Comparison of ENCODE assay signal across 1 cellular context in the genomic region with DNA sequence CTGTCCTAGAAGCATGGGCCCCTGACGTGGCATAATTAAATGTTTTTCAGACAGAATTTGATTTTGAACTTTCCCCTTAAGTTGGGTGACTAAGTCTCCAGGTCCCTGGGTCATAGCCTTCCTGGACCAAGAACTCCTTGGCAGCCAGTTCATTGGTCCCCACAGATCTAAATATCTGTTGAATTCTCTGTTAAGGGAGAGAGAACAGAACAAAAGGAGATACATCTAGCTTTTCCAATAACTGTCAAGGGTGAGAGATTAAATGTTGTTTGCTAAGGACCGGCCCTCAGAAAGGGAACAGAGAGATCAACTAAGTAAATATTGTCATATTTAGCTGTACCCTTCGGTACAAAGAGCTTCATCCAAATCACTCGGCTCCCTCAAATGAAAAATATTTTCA.
TF ChIP-seq lines count a peak whose summit lies in the region.

No MANE protein-coding gene starts in this region.

TF ChIP-seq in HepG2, 621 proteins besides CTCF, POLR2A, EP300 and RAD21 (continued from another document and continues in another):
- no peak for TF ChIP-seq MED13 (CRISPR knock-in tag; IDR thresholded peaks at IDR 0.05)
- TF ChIP-seq ONECUT2 (CRISPR knock-in tag; IDR thresholded peaks at IDR 0.05) = peak; percentile 77
- 0 out of 2 replicates have a peak, but pooled peaks have one; percentile 30 for TF ChIP-seq SAP130 (CRISPR knock-in tag; IDR thresholded peaks at IDR 0.05; ENCODE audit: low read depth)
- TF ChIP-seq PAX8 (CRISPR knock-in tag; IDR thresholded peaks at IDR 0.05; ENCODE audit: borderline replicate concordance) = no peak
- TF ChIP-seq FOXP1 (IDR thresholded peaks at IDR 0.05) = no peak
- TF ChIP-seq FOXP1 (CRISPR knock-in tag; IDR thresholded peaks at IDR 0.05) = peak; percentile 56; the same call in 1 of the 2 replicates
- no peak for TF ChIP-seq ASH2L (IDR thresholded peaks at IDR 0.05; ENCODE audit: insufficient read length, low read depth, low read length)
- no peak for TF ChIP-seq JUN (CRISPR knock-in tag; IDR thresholded peaks at IDR 0.05)
- TF ChIP-seq CBFB (CRISPR knock-in tag; IDR thresholded peaks at IDR 0.05) = no peak
- TF ChIP-seq, protein P1, sequence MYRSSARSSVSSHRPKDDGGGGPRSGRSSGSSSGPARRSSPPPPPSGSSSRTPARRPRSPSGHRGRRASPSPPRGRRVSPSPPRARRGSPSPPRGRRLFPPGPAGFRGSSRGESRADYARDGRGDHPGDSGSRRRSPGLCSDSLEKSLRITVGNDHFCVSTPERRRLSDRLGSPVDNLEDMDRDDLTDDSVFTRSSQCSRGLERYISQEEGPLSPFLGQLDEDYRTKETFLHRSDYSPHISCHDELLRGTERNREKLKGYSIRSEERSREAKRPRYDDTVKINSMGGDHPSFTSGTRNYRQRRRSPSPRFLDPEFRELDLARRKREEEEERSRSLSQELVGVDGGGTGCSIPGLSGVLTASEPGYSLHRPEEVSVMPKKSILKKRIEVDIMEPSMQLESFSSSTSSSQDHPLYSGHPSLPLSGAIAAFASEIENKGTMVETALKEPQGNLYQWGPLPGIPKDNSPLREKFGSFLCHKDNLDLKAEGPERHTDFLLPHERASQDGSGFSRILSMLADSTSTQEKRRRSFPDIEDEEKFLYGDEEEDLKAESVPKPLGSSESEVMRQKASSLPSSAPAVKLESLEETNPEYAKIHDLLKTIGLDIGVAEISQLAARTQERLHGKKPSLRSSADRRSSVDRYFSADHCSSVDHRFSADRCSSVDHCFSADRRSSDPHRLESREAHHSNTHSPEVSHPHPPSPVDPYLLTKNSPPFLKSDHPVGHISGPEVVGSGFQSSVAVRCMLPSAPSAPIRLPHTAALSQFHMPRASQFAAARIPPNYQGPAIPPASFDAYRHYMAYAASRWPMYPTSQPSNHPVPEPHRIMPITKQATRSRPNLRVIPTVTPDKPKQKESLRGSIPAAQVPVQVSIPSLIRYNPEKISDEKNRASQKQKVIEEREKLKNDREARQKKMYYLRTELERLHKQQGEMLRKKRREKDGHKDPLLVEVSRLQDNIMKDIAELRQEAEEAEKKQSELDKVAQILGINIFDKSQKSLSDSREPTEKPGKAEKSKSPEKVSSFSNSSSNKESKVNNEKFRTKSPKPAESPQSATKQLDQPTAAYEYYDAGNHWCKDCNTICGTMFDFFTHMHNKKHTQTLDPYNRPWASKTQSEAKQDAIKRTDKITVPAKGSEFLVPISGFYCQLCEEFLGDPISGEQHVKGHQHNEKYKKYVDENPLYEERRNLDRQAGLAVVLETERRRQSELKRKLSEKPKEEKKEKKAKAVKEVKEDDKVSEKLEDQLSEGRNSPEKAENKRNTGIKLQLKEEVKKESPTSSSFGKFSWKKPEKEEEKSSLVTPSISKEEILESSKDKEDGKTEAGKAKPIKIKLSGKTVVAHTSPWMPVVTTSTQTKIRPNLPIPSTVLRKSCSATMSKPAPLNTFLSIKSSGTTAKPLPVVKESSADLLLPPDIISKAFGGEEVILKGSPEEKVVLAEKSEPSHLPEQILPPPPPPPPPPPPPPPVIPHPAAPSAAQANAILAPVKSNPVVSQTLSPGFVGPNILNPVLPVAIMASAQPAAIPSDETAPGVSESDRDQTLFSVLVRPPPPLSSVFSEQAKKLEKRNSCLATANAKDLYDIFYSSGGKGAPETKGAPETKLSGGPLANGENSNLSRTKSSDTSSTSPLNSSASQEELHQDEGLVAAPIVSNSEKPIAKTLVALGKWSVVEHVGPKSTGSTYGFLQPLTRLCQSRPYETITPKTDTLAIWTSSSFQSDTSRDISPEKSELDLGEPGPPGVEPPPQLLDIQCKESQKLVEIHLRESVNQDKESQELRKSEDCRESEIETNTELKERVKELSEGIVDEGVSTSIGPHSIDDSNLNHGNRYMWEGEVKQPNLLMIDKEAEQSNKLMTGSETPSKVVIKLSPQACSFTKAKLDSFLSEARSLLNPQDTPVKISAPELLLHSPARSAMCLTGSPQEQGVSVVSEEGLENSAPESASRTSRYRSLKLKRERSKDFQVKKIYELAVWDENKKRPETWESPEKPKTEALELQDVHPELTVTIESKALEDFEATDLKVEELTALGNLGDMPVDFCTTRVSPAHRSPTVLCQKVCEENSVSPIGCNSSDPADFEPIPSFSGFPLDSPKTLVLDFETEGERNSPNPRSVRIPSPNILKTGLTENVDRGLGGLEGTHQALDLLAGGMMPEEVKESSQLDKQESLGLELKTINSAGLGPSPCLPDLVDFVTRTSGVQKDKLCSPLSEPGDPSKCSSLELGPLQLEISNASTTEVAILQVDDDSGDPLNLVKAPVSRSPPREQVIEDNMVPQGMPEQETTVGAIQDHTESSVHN (CRISPR knock-in tag; IDR thresholded peaks at IDR 0.05) = no peak
- TF ChIP-seq HOXA7 (CRISPR knock-in tag; IDR thresholded peaks at IDR 0.05) = no peak
- no peak for TF ChIP-seq ZNF484 (CRISPR knock-in tag; IDR thresholded peaks at IDR 0.05; ENCODE audit: borderline replicate concordance, low read depth)
- TF ChIP-seq PPARG (CRISPR knock-in tag; conservative IDR thresholded peaks at IDR 0.05) = peak; percentile 64
- no peak for TF ChIP-seq SRF (IDR thresholded peaks at IDR 0.05; ENCODE audit: low read depth, low read length)
- TF ChIP-seq, protein P2, sequence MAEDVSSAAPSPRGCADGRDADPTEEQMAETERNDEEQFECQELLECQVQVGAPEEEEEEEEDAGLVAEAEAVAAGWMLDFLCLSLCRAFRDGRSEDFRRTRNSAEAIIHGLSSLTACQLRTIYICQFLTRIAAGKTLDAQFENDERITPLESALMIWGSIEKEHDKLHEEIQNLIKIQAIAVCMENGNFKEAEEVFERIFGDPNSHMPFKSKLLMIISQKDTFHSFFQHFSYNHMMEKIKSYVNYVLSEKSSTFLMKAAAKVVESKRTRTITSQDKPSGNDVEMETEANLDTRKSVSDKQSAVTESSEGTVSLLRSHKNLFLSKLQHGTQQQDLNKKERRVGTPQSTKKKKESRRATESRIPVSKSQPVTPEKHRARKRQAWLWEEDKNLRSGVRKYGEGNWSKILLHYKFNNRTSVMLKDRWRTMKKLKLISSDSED (CRISPR knock-in tag; IDR thresholded peaks at IDR 0.05) = no peak
- TF ChIP-seq ZNF772 (CRISPR knock-in tag; IDR thresholded peaks at IDR 0.05) = no peak
- TF ChIP-seq, protein P3, sequence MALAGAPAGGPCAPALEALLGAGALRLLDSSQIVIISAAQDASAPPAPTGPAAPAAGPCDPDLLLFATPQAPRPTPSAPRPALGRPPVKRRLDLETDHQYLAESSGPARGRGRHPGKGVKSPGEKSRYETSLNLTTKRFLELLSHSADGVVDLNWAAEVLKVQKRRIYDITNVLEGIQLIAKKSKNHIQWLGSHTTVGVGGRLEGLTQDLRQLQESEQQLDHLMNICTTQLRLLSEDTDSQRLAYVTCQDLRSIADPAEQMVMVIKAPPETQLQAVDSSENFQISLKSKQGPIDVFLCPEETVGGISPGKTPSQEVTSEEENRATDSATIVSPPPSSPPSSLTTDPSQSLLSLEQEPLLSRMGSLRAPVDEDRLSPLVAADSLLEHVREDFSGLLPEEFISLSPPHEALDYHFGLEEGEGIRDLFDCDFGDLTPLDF (CRISPR knock-in tag; IDR thresholded peaks at IDR 0.05) = no peak
- no peak for TF ChIP-seq SNAPC2 (CRISPR knock-in tag; IDR thresholded peaks at IDR 0.05)
- peak; percentile 54; the same call in 1 of the 2 replicates for TF ChIP-seq HOXD1 (CRISPR knock-in tag; IDR thresholded peaks at IDR 0.05)
- TF ChIP-seq, protein P4, sequence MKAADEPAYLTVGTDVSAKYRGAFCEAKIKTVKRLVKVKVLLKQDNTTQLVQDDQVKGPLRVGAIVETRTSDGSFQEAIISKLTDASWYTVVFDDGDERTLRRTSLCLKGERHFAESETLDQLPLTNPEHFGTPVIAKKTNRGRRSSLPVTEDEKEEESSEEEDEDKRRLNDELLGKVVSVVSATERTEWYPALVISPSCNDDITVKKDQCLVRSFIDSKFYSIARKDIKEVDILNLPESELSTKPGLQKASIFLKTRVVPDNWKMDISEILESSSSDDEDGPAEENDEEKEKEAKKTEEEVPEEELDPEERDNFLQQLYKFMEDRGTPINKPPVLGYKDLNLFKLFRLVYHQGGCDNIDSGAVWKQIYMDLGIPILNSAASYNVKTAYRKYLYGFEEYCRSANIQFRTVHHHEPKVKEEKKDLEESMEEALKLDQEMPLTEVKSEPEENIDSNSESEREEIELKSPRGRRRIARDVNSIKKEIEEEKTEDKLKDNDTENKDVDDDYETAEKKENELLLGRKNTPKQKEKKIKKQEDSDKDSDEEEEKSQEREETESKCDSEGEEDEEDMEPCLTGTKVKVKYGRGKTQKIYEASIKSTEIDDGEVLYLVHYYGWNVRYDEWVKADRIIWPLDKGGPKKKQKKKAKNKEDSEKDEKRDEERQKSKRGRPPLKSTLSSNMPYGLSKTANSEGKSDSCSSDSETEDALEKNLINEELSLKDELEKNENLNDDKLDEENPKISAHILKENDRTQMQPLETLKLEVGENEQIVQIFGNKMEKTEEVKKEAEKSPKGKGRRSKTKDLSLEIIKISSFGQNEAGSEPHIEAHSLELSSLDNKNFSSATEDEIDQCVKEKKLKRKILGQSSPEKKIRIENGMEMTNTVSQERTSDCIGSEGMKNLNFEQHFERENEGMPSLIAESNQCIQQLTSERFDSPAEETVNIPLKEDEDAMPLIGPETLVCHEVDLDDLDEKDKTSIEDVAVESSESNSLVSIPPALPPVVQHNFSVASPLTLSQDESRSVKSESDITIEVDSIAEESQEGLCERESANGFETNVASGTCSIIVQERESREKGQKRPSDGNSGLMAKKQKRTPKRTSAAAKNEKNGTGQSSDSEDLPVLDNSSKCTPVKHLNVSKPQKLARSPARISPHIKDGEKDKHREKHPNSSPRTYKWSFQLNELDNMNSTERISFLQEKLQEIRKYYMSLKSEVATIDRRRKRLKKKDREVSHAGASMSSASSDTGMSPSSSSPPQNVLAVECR (CRISPR knock-in tag; IDR thresholded peaks at IDR 0.05; ENCODE audit: borderline replicate concordance) = no peak
- no peak for TF ChIP-seq ZNF737 (CRISPR knock-in tag; IDR thresholded peaks at IDR 0.05; ENCODE audit: borderline replicate concordance)
- peak; percentile 56 for TF ChIP-seq PHF21A (CRISPR knock-in tag; IDR thresholded peaks at IDR 0.05)
- no peak for TF ChIP-seq ZNF501 (CRISPR knock-in tag; IDR thresholded peaks at IDR 0.05)
- TF ChIP-seq HNRNPLL (IDR thresholded peaks at IDR 0.05; ENCODE audit: low read depth, low read length, poor library complexity, severe bottlenecking) = no peak
- TF ChIP-seq SMYD3 (CRISPR knock-in tag; IDR thresholded peaks at IDR 0.05) = no peak
- no peak for TF ChIP-seq ZNF607 (CRISPR knock-in tag; IDR thresholded peaks at IDR 0.05; ENCODE audit: borderline replicate concordance)
- peak; percentile 77; the same call in 1 of the 2 replicates for TF ChIP-seq ISL2 (CRISPR knock-in tag; IDR thresholded peaks at IDR 0.05)
- TF ChIP-seq ZNF629 (CRISPR knock-in tag; conservative IDR thresholded peaks at IDR 0.05) = no peak
- TF ChIP-seq ZNF17 (CRISPR knock-in tag; IDR thresholded peaks at IDR 0.05) = no peak
- TF ChIP-seq, protein P5, sequence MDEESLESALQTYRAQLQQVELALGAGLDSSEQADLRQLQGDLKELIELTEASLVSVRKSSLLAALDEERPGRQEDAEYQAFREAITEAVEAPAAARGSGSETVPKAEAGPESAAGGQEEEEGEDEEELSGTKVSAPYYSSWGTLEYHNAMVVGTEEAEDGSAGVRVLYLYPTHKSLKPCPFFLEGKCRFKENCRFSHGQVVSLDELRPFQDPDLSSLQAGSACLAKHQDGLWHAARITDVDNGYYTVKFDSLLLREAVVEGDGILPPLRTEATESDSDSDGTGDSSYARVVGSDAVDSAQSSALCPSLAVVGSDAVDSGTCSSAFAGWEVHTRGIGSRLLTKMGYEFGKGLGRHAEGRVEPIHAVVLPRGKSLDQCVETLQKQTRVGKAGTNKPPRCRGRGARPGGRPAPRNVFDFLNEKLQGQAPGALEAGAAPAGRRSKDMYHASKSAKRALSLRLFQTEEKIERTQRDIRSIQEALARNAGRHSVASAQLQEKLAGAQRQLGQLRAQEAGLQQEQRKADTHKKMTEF (CRISPR knock-in tag; IDR thresholded peaks at IDR 0.05) = 0 out of 2 replicates have a peak, but pooled peaks have one; percentile 28
- TF ChIP-seq, protein P6, sequence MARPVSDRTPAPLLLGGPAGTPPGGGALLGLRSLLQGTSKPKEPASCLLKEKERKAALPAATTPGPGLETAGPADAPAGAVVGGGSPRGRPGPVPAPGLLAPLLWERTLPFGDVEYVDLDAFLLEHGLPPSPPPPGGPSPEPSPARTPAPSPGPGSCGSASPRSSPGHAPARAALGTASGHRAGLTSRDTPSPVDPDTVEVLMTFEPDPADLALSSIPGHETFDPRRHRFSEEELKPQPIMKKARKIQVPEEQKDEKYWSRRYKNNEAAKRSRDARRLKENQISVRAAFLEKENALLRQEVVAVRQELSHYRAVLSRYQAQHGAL (CRISPR knock-in tag; IDR thresholded peaks at IDR 0.05; ENCODE audit: not compliant biosample characterization) = no peak
- TF ChIP-seq, protein P7, sequence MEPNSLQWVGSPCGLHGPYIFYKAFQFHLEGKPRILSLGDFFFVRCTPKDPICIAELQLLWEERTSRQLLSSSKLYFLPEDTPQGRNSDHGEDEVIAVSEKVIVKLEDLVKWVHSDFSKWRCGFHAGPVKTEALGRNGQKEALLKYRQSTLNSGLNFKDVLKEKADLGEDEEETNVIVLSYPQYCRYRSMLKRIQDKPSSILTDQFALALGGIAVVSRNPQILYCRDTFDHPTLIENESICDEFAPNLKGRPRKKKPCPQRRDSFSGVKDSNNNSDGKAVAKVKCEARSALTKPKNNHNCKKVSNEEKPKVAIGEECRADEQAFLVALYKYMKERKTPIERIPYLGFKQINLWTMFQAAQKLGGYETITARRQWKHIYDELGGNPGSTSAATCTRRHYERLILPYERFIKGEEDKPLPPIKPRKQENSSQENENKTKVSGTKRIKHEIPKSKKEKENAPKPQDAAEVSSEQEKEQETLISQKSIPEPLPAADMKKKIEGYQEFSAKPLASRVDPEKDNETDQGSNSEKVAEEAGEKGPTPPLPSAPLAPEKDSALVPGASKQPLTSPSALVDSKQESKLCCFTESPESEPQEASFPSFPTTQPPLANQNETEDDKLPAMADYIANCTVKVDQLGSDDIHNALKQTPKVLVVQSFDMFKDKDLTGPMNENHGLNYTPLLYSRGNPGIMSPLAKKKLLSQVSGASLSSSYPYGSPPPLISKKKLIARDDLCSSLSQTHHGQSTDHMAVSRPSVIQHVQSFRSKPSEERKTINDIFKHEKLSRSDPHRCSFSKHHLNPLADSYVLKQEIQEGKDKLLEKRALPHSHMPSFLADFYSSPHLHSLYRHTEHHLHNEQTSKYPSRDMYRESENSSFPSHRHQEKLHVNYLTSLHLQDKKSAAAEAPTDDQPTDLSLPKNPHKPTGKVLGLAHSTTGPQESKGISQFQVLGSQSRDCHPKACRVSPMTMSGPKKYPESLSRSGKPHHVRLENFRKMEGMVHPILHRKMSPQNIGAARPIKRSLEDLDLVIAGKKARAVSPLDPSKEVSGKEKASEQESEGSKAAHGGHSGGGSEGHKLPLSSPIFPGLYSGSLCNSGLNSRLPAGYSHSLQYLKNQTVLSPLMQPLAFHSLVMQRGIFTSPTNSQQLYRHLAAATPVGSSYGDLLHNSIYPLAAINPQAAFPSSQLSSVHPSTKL (CRISPR knock-in tag; IDR thresholded peaks at IDR 0.05) = peak; percentile 85
- no peak for TF ChIP-seq AGO2 (optimal IDR thresholded peaks at IDR 0.05; ENCODE audit: low read depth, low read length)
- TF ChIP-seq ATM (IDR thresholded peaks at IDR 0.05; ENCODE audit: borderline replicate concordance) = no peak
